Comparison of ENCODE assay signal across 10 cellular contexts in genomic region chr20:1509237-1509636, GRCh38. TPM values are rescaled to one million over a fixed set of nuclear protein-coding genes. Genes with fewer than 3 reads are reported as not detected.
A peak's percentile ranks its signal among the peaks of the same experiment; 100 is the strongest.
DNase-seq lines count a peak whose midpoint lies in the region; TF ChIP-seq lines count a peak whose summit lies in the region.
"Had no signal": no experiment of that assay in that cellular context is flagged by ENCODE, and none has a peak within 500 bp of the region (broad histone marks: within the 10 kb centered on the region; RNA-seq: fewer than 3 reads in every experiment).

No MANE protein-coding gene starts in this region.

- H3K36me3 Mint-ChIP-seq in activated naive CD4-positive, alpha-beta T cell treated with anti-CD3 and anti-CD28 coated beads, Interleukin-2, amount 10 ng/mL, durations not matched to agents 7 days and 5 days = no peaks in the 10 kb centered on the region

- no peak overlapping the region for H3K4me3 Mint-ChIP-seq in activated naive CD4-positive, alpha-beta T cell treated with anti-CD3 and anti-CD28 coated beads, Interleukin-2, amount 10 ng/mL, durations not matched to agents 7 days and 5 days

- peaks cover 49% of the 10 kb centered on the region for H3K27me3 Mint-ChIP-seq in activated naive CD4-positive, alpha-beta T cell treated with anti-CD3 and anti-CD28 coated beads, Interleukin-2, amount 10 ng/mL, durations not matched to agents 7 days and 5 days

- H3K36me3 ChIP-seq in colonic mucosa = no peaks in the 10 kb centered on the region

- no peaks in the 10 kb centered on the region for H3K9me3 ChIP-seq in colonic mucosa

- H3K4me3 ChIP-seq in colonic mucosa = no peak overlapping the region

- H3K27ac ChIP-seq in colonic mucosa = no peak overlapping the region
- H3K27ac ChIP-seq: parathyroid adenoma had no signal

- CTCF ChIA-PET in activated naive CD4-positive, alpha-beta T cell treated with anti-CD3 and anti-CD28 coated beads, Interleukin-2, amount 10 ng/mL, durations not matched to agents 7 days and 5 days (lab: Charles Lee) = interaction anchor here (0.7 to 8.9 kb wide), 14 partner anchors 9 to 519 kb away, joined by 3 to 76 read pairs (median 4); no protein-coding TSS in a partner anchor

- H3K4me1 Mint-ChIP-seq in activated naive CD4-positive, alpha-beta T cell treated with anti-CD3 and anti-CD28 coated beads, Interleukin-2, amount 10 ng/mL, durations not matched to agents 7 days and 5 days = no peaks in the 10 kb centered on the region

- TF ChIP-seq CTCF in colonic mucosa (IDR thresholded peaks at IDR 0.05) = no peak

- H3K4me1 ChIP-seq in colonic mucosa = no peaks in the 10 kb centered on the region
- H3K4me1 ChIP-seq: parathyroid adenoma had no signal

- H3K27me3 ChIP-seq in colonic mucosa = no peaks in the 10 kb centered on the region

- peaks cover 2% of the 10 kb centered on the region for H3K9me3 Mint-ChIP-seq in activated naive CD4-positive, alpha-beta T cell treated with anti-CD3 and anti-CD28 coated beads, Interleukin-2, amount 10 ng/mL, durations not matched to agents 7 days and 5 days

- no peak overlapping the region for H3K27ac Mint-ChIP-seq in activated naive CD4-positive, alpha-beta T cell treated with anti-CD3 and anti-CD28 coated beads, Interleukin-2, amount 10 ng/mL, durations not matched to agents 7 days and 5 days

- DNase-seq in NCI-H2227 (lab: John Stamatoyannopoulos, UW; ENCODE audit: unreplicated experiment) = peak; percentile 12
- DNase-seq in NCI-H2227 treated with DMSO at 0.1 percent for 48 hours (lab: John Stamatoyannopoulos, UW) = no peak
- DNase-seq in NCI-H1694 (lab: John Stamatoyannopoulos, UW) = peak; percentile 9
- DNase-seq in activated naive CD4-positive, alpha-beta T cell treated with anti-CD3 and anti-CD28 coated beads, Interleukin-2, amount 10 ng/mL, durations not matched to agents 7 days and 5 days = peak; percentile 53
- DNase-seq in medulla oblongata (ENCODE audit: extremely low spot score) = peak; percentile 59
- DNase-seq in colonic mucosa = no peak
- DNase-seq in SHP77 treated with DMSO at 0.1 percent for 48 hours (lab: John Stamatoyannopoulos, UW) = no peak
- DNase-seq in HuH-7.5 (ENCODE audit: low spot score) = no peak

- intact Hi-C loops in colonic mucosa (cut with DNase I) = no loop called here

- H3K9ac ChIP-seq in colonic mucosa (ENCODE audit: low read depth in 2 of 2, low read length in 2 of 2) = no peak overlapping the region
- H3K9ac ChIP-seq: parathyroid adenoma had no signal

RNA-seq across cellular contexts. Expression of gene SIRPB2, which starts 18.0 kb away (rescaled TPM):
- 1 to 10 TPM in 1 of 2 donors, under 1 TPM in 1; 0.74 to 3.0 TPM for total RNA-seq in colonic mucosa
- total RNA-seq: Daoy had no signal

RNA-seq across cellular contexts. Expression of gene NSFL1C, which starts 42.6 kb away (rescaled TPM):
- 10 to 100 TPM; 67.4 to 76.0 TPM for total RNA-seq in colonic mucosa

RNA-seq across cellular contexts. Expression of gene SIRPD, which starts 48.3 kb away (rescaled TPM):
- not detected for total RNA-seq in colonic mucosa
- total RNA-seq: Daoy had no signal

Comparison
In these comparisons a context has a peak if more than half of its experiments do, and no peak if none do; other contexts are left out.
1. DNase-seq: peak in NCI-H2227 (single experiment), NCI-H1694 (single experiment), activated naive CD4-positive, alpha-beta T cell treated with anti-CD3 and anti-CD28 coated beads, Interleukin-2, amount 10 ng/mL, durations not matched to agents 7 days and 5 days (single experiment) and medulla oblongata (single experiment); none in NCI-H2227 treated with DMSO at 0.1 percent for 48 hours (single experiment), colonic mucosa (single experiment), SHP77 treated with DMSO at 0.1 percent for 48 hours (single experiment) and HuH-7.5 (single experiment).